Comparison of ENCODE assay signal across 9 cellular contexts in genomic region chr22:22514431-22514830, GRCh38. TPM values are rescaled to one million over a fixed set of nuclear protein-coding genes. Genes with fewer than 3 reads are reported as not detected.
A peak's percentile ranks its signal among the peaks of the same experiment; 100 is the strongest.
DNase-seq lines count a peak whose midpoint lies in the region; ATAC-seq, FAIRE-seq and TF ChIP-seq lines count a peak whose summit lies in the region.
"Not testable (repeated sequence)": the region's sequence is repeated elsewhere in the genome, so short reads cannot be mapped to it uniquely, and the experiment has no call there.
"Had no signal": no experiment of that assay in that cellular context is flagged by ENCODE, and none has a peak within 500 bp of the region (broad histone marks: within the 10 kb centered on the region; RNA-seq: fewer than 3 reads in every experiment).

No MANE protein-coding gene starts in this region.

- not testable (repeated sequence) for H3K9me1 ChIP-seq in K562 (ENCODE audit: control insufficient read depth, insufficient read depth, low read length)

- in situ Hi-C loops in K562 (cut with MboI), result not testable (repeated sequence)

- peaks cover 16% of the 10 kb centered on the region for H3K9me3 ChIP-seq in K562 (replicated peaks; ENCODE audit: control insufficient read depth, insufficient read depth, low read depth, low read length)

- ATAC-seq in K562, result 0 out of 3 replicates have a peak, but pooled peaks have one; percentile 6

- H3K4me3 ChIP-seq in K562, result not testable (repeated sequence)

- peaks cover 39% of the 10 kb centered on the region for H3K36me3 ChIP-seq in K562 (ENCODE audit: control insufficient read depth, insufficient read depth, low read length)

- not testable (repeated sequence) for H3K4me2 ChIP-seq in K562 (ENCODE audit: insufficient read depth, low read length)

- intact Hi-C loops in K562 (cut with micrococcal nuclease), result not testable (repeated sequence)

- H3K27me3 ChIP-seq in K562 (ENCODE audit: control insufficient read depth in 2 of 2, insufficient read depth in 2 of 2, low read length in 2 of 2), result not testable (repeated sequence)

- not testable (repeated sequence) for TF ChIP-seq EP300 in K562 (IDR thresholded peaks at IDR 0.05; ENCODE audit: low read length)

- TF ChIP-seq POLR2A in K562 (conservative IDR thresholded peaks at IDR 0.05), result not testable (repeated sequence)

- not testable (repeated sequence) for TF ChIP-seq RAD21 in K562 (CRISPR knock-in tag; conservative IDR thresholded peaks at IDR 0.05 in 1 of 2, IDR thresholded peaks at IDR 0.05 in 1 of 2)

- DNase-seq in LHCN-M2 (ENCODE audit: low read depth) (peak; percentile 60), NCI-H2029 (lab: John Stamatoyannopoulos, UW) (peak; percentile 10), NCI-H2171 treated with DMSO at 0.1 percent for 48 hours (lab: John Stamatoyannopoulos, UW) (peak; percentile 82), NCI-H748 (lab: John Stamatoyannopoulos, UW; ENCODE audit: unreplicated experiment) (peak; percentile 10), myocyte (ENCODE audit: low read depth) (peak; percentile 87)
- not testable (repeated sequence) for DNase-seq in K562 (ENCODE audit: extremely low read depth in 1 of 4, low spot score in 3 of 4)

- H3K27ac ChIP-seq in K562 (ENCODE audit: extremely low read depth, low read depth, low read length), result not testable (repeated sequence)

- not testable (repeated sequence) for H3K4me1 ChIP-seq in K562 (replicated peaks in 1 of 2; ENCODE audit: control insufficient read depth in 2 of 2, insufficient read depth in 2 of 2, low read length in 2 of 2)

- peaks cover 17% of the 10 kb centered on the region for H3K79me2 ChIP-seq in K562 (ENCODE audit: control insufficient read depth, insufficient read depth, low read length)

- CTCF ChIA-PET in K562 (lab: Yijun Ruan, JAX; ENCODE audit: low intra/inter-chr PET ratio), result not testable (repeated sequence)

- WGBS in K562 (ENCODE audit: insufficient coverage, low coverage, missing lambda C conversion rate), result 56% methylated on average over 8 of the region's 8 CpGs

- not testable (repeated sequence) for BruUV-seq in K562 (replicated peaks; lab: Mats Ljungman, UMichigan)

- not testable (repeated sequence) for H3K9ac ChIP-seq in K562 (ENCODE audit: insufficient read depth in 1 of 2, low read depth in 2 of 2, low read length in 2 of 2)

- H2AFZ ChIP-seq in K562 (ENCODE audit: low read depth, low read length), result not testable (repeated sequence)

- POLR2A ChIA-PET in K562 (lab: Yijun Ruan, JAX), result interaction anchor here (0.6 to 14.7 kb wide), 6 partner anchors 8 to 503 kb away, joined by 3 to 289 read pairs (median 3); partner anchors contain the start of genes PRAME and ZNF280B

- not testable (repeated sequence) for H4K20me1 ChIP-seq in K562 (replicated peaks; ENCODE audit: control insufficient read depth, insufficient read depth, low read length)

- FAIRE-seq in K562 (lab: Jason Lieb, UNC), result not testable (repeated sequence)

- TF ChIP-seq CTCF in K562 (IDR thresholded peaks at IDR 0.05 in 2 of 3, conservative IDR thresholded peaks at IDR 0.05 in 1 of 3; ENCODE audit: insufficient read depth in 2 of 3, low read depth in 1 of 3, low read length in 3 of 3), result not testable (repeated sequence)

RNA-seq across cellular contexts. Expression of gene ZNF280A, which starts 5.6 kb away (rescaled TPM):
- not detected in 2 replicates for total RNA-seq in LHCN-M2 (2014; rRNA removed)
- not detected for polyA plus RNA-seq in LHCN-M2 (2012)
- total RNA-seq in K562 (2011; cell fraction: chromatin; rRNA removed; ENCODE audit: low replicate concordance), result 19.9 and 41.5 TPM in 2 replicates
- total RNA-seq in K562 (2011; cell fraction: nucleolus; rRNA removed), result 18.2 and 19.2 TPM in 2 replicates
- total RNA-seq in K562 (2011; cell fraction: nucleoplasm; rRNA removed), result 14.1 and 20.2 TPM in 2 replicates
- 19.0 and 19.8 TPM in 2 replicates for total RNA-seq in K562 (2014; rRNA removed)
- total RNA-seq in K562 (2014; rRNA removed; fragmentation: Illumina TruSeq; extraction: Trizol), result 36.3 and 37.4 TPM in 2 replicates
- total RNA-seq in K562 (2015; rRNA removed; fragmentation: Illumina TruSeq; extraction: Trizol), result 35.8 and 38.2 TPM in 2 replicates
- 23.4 and 24.4 TPM in 2 replicates for total RNA-seq in K562 (2021)
- polyA plus RNA-seq in K562 (2011; rRNA removed), result 20.8 and 23.4 TPM in 2 replicates
- 5.9 and 10.8 TPM in 2 replicates for polyA plus RNA-seq in K562 (2011; cell fraction: cytosol; rRNA removed)
- 9.1 and 16.6 TPM in 2 replicates for polyA plus RNA-seq in K562 (2011; cell fraction: nucleus; rRNA removed)
- polyA plus RNA-seq in K562 (2012), result 18.8 and 30.8 TPM in 2 replicates
- polyA plus RNA-seq in K562 (2014; fragmentation: Illumina TruSeq; extraction: Trizol), result 33.4 and 40.8 TPM in 2 replicates
- polyA plus RNA-seq in K562 (2014; fragmentation: Nextera tagmentation; extraction: Ambion mirVana), result 10 to 100 TPM; 28.6 to 38.6 TPM
- 21.8 and 23.6 TPM in 2 replicates for polyA plus RNA-seq in K562 (2014; rRNA removed)
- 24.3 and 38.9 TPM in 2 replicates for polyA minus RNA-seq in K562 (2011; rRNA and poly(A)+ RNA removed)
- polyA minus RNA-seq in K562 (2011; cell fraction: cytosol; rRNA and poly(A)+ RNA removed), result 8.9 and 9.6 TPM in 2 replicates
- 8.9 and 22.7 TPM in 2 replicates for polyA minus RNA-seq in K562 (2011; cell fraction: nucleus; rRNA and poly(A)+ RNA removed)
- not detected in 2 replicates for total RNA-seq in myocyte
- not detected for polyA plus RNA-seq in myocyte (2012)
- total RNA-seq: CD4-positive, alpha-beta memory T cell; HT-29 had no signal
- polyA plus RNA-seq: AG04450; CD4-positive, alpha-beta memory T cell had no signal

RNA-seq across cellular contexts. Expression of gene ZNF280B, which starts 5.9 kb away (rescaled TPM):
- total RNA-seq in LHCN-M2 (2014; rRNA removed), result 1.5 and 2.3 TPM in 2 replicates
- polyA plus RNA-seq in LHCN-M2 (2012), result 0.49 TPM
- total RNA-seq in K562 (2011; cell fraction: chromatin; rRNA removed; ENCODE audit: low replicate concordance), result 24.8 and 77.6 TPM in 2 replicates
- total RNA-seq in K562 (2011; cell fraction: nucleolus; rRNA removed), result 23.0 and 29.5 TPM in 2 replicates
- total RNA-seq in K562 (2011; cell fraction: nucleoplasm; rRNA removed), result 45.8 and 57.4 TPM in 2 replicates
- 7.7 and 8.4 TPM in 2 replicates for total RNA-seq in K562 (2014; rRNA removed)
- 17.1 and 20.5 TPM in 2 replicates for total RNA-seq in K562 (2014; rRNA removed; fragmentation: Illumina TruSeq; extraction: Trizol)
- total RNA-seq in K562 (2015; rRNA removed; fragmentation: Illumina TruSeq; extraction: Trizol), result 19.6 and 20.7 TPM in 2 replicates
- total RNA-seq in K562 (2021), result 18.7 and 20.0 TPM in 2 replicates
- 27.5 TPM in 2 replicates for polyA plus RNA-seq in K562 (2011; rRNA removed)
- 8.2 and 20.0 TPM in 2 replicates for polyA plus RNA-seq in K562 (2011; cell fraction: cytosol; rRNA removed)
- 21.5 and 27.4 TPM in 2 replicates for polyA plus RNA-seq in K562 (2011; cell fraction: nucleus; rRNA removed)
- 7.6 and 9.8 TPM in 2 replicates for polyA plus RNA-seq in K562 (2012)
- 14.1 and 18.0 TPM in 2 replicates for polyA plus RNA-seq in K562 (2014; fragmentation: Illumina TruSeq; extraction: Trizol)
- 10 to 100 TPM; 24.0 to 29.9 TPM for polyA plus RNA-seq in K562 (2014; fragmentation: Nextera tagmentation; extraction: Ambion mirVana)
- 11.7 and 13.5 TPM in 2 replicates for polyA plus RNA-seq in K562 (2014; rRNA removed)
- 88.0 and 103 TPM in 2 replicates for polyA minus RNA-seq in K562 (2011; rRNA and poly(A)+ RNA removed)
- 22.2 and 28.7 TPM in 2 replicates for polyA minus RNA-seq in K562 (2011; cell fraction: cytosol; rRNA and poly(A)+ RNA removed)
- 24.2 and 40.0 TPM in 2 replicates for polyA minus RNA-seq in K562 (2011; cell fraction: nucleus; rRNA and poly(A)+ RNA removed)
- total RNA-seq in myocyte, result 3.6 and 7.3 TPM in 2 replicates
- polyA plus RNA-seq in myocyte (2012), result 1.4 TPM
- total RNA-seq: HT-29 had no signal

RNA-seq across cellular contexts. Expression of gene PRAME, which starts 44.6 kb away (rescaled TPM):
- total RNA-seq in LHCN-M2 (2014; rRNA removed) (not detected in 2 replicates), K562 (2014; rRNA removed) (968 and 1,107 TPM in 2 replicates), K562 (2014; rRNA removed; fragmentation: Illumina TruSeq; extraction: Trizol) (993 and 1,024 TPM in 2 replicates), K562 (2015; rRNA removed; fragmentation: Illumina TruSeq; extraction: Trizol) (1,048 and 1,089 TPM in 2 replicates), K562 (2021) (1,138 and 1,201 TPM in 2 replicates), myocyte (not detected in 2 replicates)
- not detected for polyA plus RNA-seq in LHCN-M2 (2012)
- 1,035 and 1,246 TPM in 2 replicates for total RNA-seq in K562 (2011; cell fraction: chromatin; rRNA removed; ENCODE audit: low replicate concordance)
- total RNA-seq in K562 (2011; cell fraction: nucleolus; rRNA removed), result 1,013 and 1,088 TPM in 2 replicates
- 943 and 1,014 TPM in 2 replicates for total RNA-seq in K562 (2011; cell fraction: nucleoplasm; rRNA removed)
- polyA plus RNA-seq in K562 (2011; rRNA removed) (2,141 and 2,474 TPM in 2 replicates), K562 (2014; fragmentation: Illumina TruSeq; extraction: Trizol) (1,536 and 1,589 TPM in 2 replicates), K562 (2014; fragmentation: Nextera tagmentation; extraction: Ambion mirVana) (1,000 to 10,000 TPM in 1 of 2 experiments, 100 to 1,000 TPM in 1; 662 to 1,142 TPM), K562 (2014; rRNA removed) (1,519 and 1,644 TPM in 2 replicates)
- 2,488 and 2,726 TPM in 2 replicates for polyA plus RNA-seq in K562 (2011; cell fraction: cytosol; rRNA removed)
- 3,679 and 4,057 TPM in 2 replicates for polyA plus RNA-seq in K562 (2011; cell fraction: nucleus; rRNA removed)
- polyA plus RNA-seq in K562 (2012), result 1,108 and 1,453 TPM in 2 replicates
- polyA minus RNA-seq in K562 (2011; rRNA and poly(A)+ RNA removed), result 1,022 and 1,144 TPM in 2 replicates
- 512 and 653 TPM in 2 replicates for polyA minus RNA-seq in K562 (2011; cell fraction: cytosol; rRNA and poly(A)+ RNA removed)
- 275 and 419 TPM in 2 replicates for polyA minus RNA-seq in K562 (2011; cell fraction: nucleus; rRNA and poly(A)+ RNA removed)
- not detected for polyA plus RNA-seq in myocyte (2012)
- total RNA-seq: CD4-positive, alpha-beta memory T cell; HT-29 had no signal
- polyA plus RNA-seq: CD4-positive, alpha-beta memory T cell had no signal

Comparison
In these comparisons a context has a peak if more than half of its experiments do, and no peak if none do; other contexts are left out.
1. RNA of gene ZNF280A, which starts 5.6 kb away (total RNA-seq): 14.1 to 41.5 TPM in K562; not detected in LHCN-M2 and not detected in myocyte; every median in the first group is over 10 times any median in the second.
2. RNA of gene PRAME, which starts 44.6 kb away (total RNA-seq): 943 to 1,246 TPM in K562; not detected in LHCN-M2 and not detected in myocyte; every median in the first group is over 100 times any median in the second.